ENCODE assay signal across 2 cellular contexts in genomic region chr16:17062-17765, GRCh38. TPM values are rescaled to one million over a fixed set of nuclear protein-coding genes. Genes with fewer than 3 reads are reported as not detected.
"Had no signal": no experiment of that assay in that cellular context is flagged by ENCODE, and none has a peak within 500 bp of the region (broad histone marks: within the 10 kb centered on the region; RNA-seq: fewer than 3 reads in every experiment).

No MANE protein-coding gene starts in this region.

RNA-seq across cellular contexts. Expression of gene RHBDF1, which starts 55.2 kb away (rescaled TPM):
- total RNA-seq: naive thymus-derived CD8-positive, alpha-beta T cell had no signal
- polyA plus RNA-seq: naive thymus-derived CD4-positive, alpha-beta T cell had no signal
